1 cellular context compared by ENCODE assay signal in the genomic region with DNA sequence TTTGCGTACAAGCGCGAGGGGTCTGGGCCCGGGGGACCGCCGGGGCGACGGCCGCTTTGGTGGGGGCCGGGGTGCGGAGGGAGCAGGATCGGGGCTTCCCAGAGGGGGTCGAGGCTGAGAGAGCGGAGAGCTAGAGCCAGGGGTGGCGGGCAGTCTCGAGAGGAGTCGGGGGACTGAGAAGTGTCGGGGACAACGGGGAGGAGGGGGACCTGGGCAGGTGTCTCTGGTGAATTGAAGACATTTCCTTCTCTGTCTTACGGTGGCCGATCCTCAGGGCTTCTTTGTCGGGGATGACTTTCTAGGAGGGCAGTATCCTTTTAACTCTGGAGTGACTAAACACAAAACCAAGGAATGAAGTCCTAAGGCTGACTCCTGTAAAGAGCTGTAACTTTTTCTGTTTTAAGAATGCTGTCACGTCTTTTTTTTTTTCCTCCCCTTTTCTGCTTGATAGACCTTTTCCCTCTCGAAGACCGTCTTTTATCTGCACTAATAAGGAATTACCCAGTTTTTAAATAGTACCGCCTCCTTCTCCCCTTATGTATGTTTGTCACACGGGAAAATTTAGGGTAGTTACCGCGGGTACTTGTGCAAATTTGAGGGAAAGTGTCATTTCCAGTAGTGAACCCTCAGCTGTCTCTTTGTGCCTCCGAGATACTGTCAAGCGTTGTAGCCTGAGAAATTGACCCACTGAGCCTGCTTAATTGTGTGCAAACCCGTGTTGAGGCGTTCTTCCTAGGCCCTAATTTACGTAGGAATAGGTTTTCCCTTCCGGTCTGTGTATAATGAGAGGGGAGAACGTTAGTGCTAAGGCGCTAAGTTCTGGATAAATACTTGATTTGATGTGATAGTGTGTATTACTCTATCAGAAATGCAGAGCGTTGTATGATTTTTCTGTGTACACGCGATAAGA.
TF ChIP-seq lines count a peak whose summit lies in the region.

No MANE protein-coding gene starts in this region.

TF ChIP-seq in HEK293, 187 proteins besides CTCF, POLR2A, EP300 and RAD21 (continued from another document):
- TF ChIP-seq PRDM10 (tag by site-specific recombination; IDR thresholded peaks at IDR 0.05) (peak; percentile 35; the same call in 1 of the 2 replicates), ZNF521 (tag by site-specific recombination; IDR thresholded peaks at IDR 0.05) (no peak), REPIN1 (tag by site-specific recombination; IDR thresholded peaks at IDR 0.05; ENCODE audit: low read depth) (no peak), HOXD13 (CRISPR knock-in tag; IDR thresholded peaks at IDR 0.05; ENCODE audit: borderline replicate concordance) (no peak), ZNF623 (tag by site-specific recombination; IDR thresholded peaks at IDR 0.05) (no peak), ZBTB7A (tag by site-specific recombination; IDR thresholded peaks at IDR 0.05; ENCODE audit: low read depth) (no peak), YY1 (tag by site-specific recombination; IDR thresholded peaks at IDR 0.05) (no peak), ZNF501 (tag by site-specific recombination; IDR thresholded peaks at IDR 0.05) (peak; percentile 17; the same call in 1 of the 2 replicates), ZNF341 (tag by site-specific recombination; IDR thresholded peaks at IDR 0.05; ENCODE audit: low read depth) (0 out of 2 replicates have a peak, but pooled peaks have one; percentile 37), PRDM1 (tag by site-specific recombination; IDR thresholded peaks at IDR 0.05) (0 out of 2 replicates have a peak, but pooled peaks have one; percentile 20), ZNF302 (tag by site-specific recombination; IDR thresholded peaks at IDR 0.05; ENCODE audit: low read depth) (no peak)
- TF ChIP-seq, protein P1, sequence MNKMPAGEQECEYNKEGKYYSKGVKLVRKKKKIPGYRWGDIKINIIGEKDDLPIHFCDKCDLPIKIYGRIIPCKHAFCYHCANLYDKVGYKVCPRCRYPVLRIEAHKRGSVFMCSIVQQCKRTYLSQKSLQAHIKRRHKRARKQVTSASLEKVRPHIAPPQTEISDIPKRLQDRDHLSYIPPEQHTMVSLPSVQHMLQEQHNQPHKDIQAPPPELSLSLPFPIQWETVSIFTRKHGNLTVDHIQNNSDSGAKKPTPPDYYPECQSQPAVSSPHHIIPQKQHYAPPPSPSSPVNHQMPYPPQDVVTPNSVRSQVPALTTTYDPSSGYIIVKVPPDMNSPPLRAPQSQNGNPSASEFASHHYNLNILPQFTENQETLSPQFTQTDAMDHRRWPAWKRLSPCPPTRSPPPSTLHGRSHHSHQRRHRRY (tag by site-specific recombination; IDR thresholded peaks at IDR 0.05): no peak
